10 cellular contexts compared by ENCODE assay signal in genomic region chr1:89907669-89908293, GRCh38.
A peak's percentile ranks its signal among the peaks of the same experiment; 100 is the strongest.
DNase-seq lines count a peak whose midpoint lies in the region; ATAC-seq, FAIRE-seq and TF ChIP-seq lines count a peak whose summit lies in the region.
"Had no signal": no experiment of that assay in that cellular context is flagged by ENCODE, and none has a peak within 500 bp of the region (broad histone marks: within the 10 kb centered on the region; RNA-seq: fewer than 3 reads in every experiment).

No MANE protein-coding gene starts in this region.

- no peak for TF ChIP-seq CTCF in astrocyte of the spinal cord (IDR thresholded peaks at IDR 0.05; ENCODE audit: low read depth, low read length)

- H3K4me1 Mint-ChIP-seq in CD8-positive, alpha-beta memory T cell, result peaks cover 35 to 78% (median 67%) of the 10 kb centered on the region in 3 donors

- peak overlapping the region in 1 of 7 donors; percentile 14 for H3K4me3 Mint-ChIP-seq in CD8-positive, alpha-beta memory T cell

- peak overlapping the region; percentile 49 for H3K27ac ChIP-seq in CD8-positive, alpha-beta memory T cell (ENCODE audit: low read depth, low read length)

- H3K27me3 ChIP-seq in CD8-positive, alpha-beta memory T cell (ENCODE audit: insufficient read depth, low read length, poor library complexity, severe bottlenecking), result no peaks in the 10 kb centered on the region

- CTCF ChIA-PET in CD8-positive, alpha-beta memory T cell (lab: Charles Lee), result no interaction called here

- no peaks in the 10 kb centered on the region for H3K9me3 ChIP-seq in CD8-positive, alpha-beta memory T cell (ENCODE audit: low read length)

- H3K27ac Mint-ChIP-seq in CD8-positive, alpha-beta memory T cell, result peak overlapping the region in 5 of 8 donors; percentile 4 to 66 (median 11)

- peaks cover 5 to 29% (median 6%) of the 10 kb centered on the region in 3 donors for H3K36me3 Mint-ChIP-seq in CD8-positive, alpha-beta memory T cell

- no peak for ATAC-seq in GM21723 (IDR thresholded peaks at IDR 0.05; ENCODE audit: unreplicated experiment)

- no peak for DNase-seq in CD8-positive, alpha-beta memory T cell
- peak; percentile 45 for DNase-seq in HTR-8/SVneo (ENCODE audit: insufficient read length, low spot score)
- peak; percentile 50 for DNase-seq in astrocyte of the spinal cord (ENCODE audit: low read depth, low spot score)
- peak; percentile 47 for DNase-seq in myocyte (ENCODE audit: low read depth)
- no peak for DNase-seq in SHP77 treated with DMSO at 0.1 percent for 48 hours (lab: John Stamatoyannopoulos, UW)
- no peak for DNase-seq in amygdala (lab: John Stamatoyannopoulos, UW)
- DNase-seq in stimulated activated CD4-positive, alpha-beta T cell treated with anti-CD3 and anti-CD28 coated beads, Interleukin-2, amount 100 ng/mL, for 24 hours, result no peak
- DNase-seq: anterior cingulate cortex, KG1 had no signal

- peak; percentile 36 for FAIRE-seq in HTR-8/SVneo (lab: Jason Lieb, UNC)

- no peaks in the 10 kb centered on the region for H3K9me3 Mint-ChIP-seq in CD8-positive, alpha-beta memory T cell

- POLR2A ChIA-PET in CD8-positive, alpha-beta memory T cell (lab: Charles Lee), result no interaction called here

- in situ Hi-C loops in astrocyte of the spinal cord (cut with HindIII; ENCODE audit: low sequenced_read_pairs), result no loop called here

- no peaks in the 10 kb centered on the region for H3K27me3 Mint-ChIP-seq in CD8-positive, alpha-beta memory T cell

- H3K36me3 ChIP-seq in CD8-positive, alpha-beta memory T cell (ENCODE audit: insufficient read depth, low read length), result no peaks in the 10 kb centered on the region

- peaks cover 8% of the 10 kb centered on the region for H3K4me1 ChIP-seq in CD8-positive, alpha-beta memory T cell (ENCODE audit: insufficient read depth, low read length)

- H3K4me3 ChIP-seq in CD8-positive, alpha-beta memory T cell (ENCODE audit: low read length), result no peak overlapping the region
- no peak overlapping the region for H3K4me3 ChIP-seq in astrocyte of the spinal cord (ENCODE audit: low read depth, low read length)

Comparison
In these comparisons a context has a peak if more than half of its experiments do, and no peak if none do; other contexts are left out.
1. DNase-seq: peak in HTR-8/SVneo (single experiment), astrocyte of the spinal cord (single experiment) and myocyte (single experiment); none in CD8-positive, alpha-beta memory T cell (0 of 5), SHP77 treated with DMSO at 0.1 percent for 48 hours (single experiment), amygdala (0 of 56) and stimulated activated CD4-positive, alpha-beta T cell treated with anti-CD3 and anti-CD28 coated beads, Interleukin-2, amount 100 ng/mL, for 24 hours (0 of 2).